Comparison of ENCODE assay signal across 9 cellular contexts in the genomic region with DNA sequence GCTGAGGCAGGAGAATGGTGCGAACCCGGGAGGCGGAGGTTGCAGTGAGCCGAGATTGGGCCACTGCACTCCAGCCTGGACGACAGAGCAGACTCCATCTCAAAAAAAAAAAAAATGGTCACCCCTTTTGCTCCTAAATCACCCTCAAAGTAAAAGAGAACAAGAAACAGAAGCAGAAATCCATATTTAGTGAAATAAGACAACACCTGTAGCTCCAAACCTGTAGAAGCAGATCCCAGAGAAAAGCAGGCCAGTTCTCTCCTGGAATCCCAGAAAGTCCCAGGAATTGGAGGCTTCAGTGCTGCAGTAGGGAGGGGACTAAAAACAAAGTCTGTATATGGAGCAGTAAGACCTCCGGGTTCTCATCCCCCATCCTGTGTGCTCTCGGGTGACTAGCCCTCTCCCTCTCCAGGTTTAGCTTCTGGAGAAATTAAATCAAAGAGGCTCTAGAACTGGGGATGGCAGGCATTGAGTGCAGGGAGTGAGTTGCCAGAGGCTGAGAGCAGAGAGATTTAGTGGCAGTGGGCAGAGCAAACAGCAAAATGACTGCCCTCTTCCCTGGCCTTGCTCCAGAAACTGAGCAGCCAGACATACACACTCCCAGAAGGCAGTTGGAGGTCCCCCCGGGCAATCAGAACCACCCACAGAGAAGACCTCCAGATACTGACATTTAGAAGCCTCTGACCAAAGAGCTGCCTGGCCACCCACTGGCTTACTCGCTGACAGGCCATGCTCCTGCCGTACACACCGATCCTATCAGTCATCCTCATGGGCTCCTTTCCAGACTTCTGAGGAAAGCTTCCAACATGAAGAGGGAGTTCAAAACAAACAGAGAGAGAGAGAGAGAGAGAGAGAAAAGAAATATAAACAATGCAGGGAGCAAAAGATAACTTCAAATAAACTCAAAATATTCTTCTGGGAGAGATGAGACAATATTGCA. TPM values are rescaled to one million over a fixed set of nuclear protein-coding genes. Genes with fewer than 3 reads are reported as not detected.
A peak's percentile ranks its signal among the peaks of the same experiment; 100 is the strongest.
DNase-seq lines count a peak whose midpoint lies in the region; ATAC-seq and TF ChIP-seq lines count a peak whose summit lies in the region.
"Had no signal": no experiment of that assay in that cellular context is flagged by ENCODE, and none has a peak within 500 bp of the region (broad histone marks: within the 10 kb centered on the region; RNA-seq: fewer than 3 reads in every experiment).

No MANE protein-coding gene starts in this region.

- TF ChIP-seq CTCF in Panc1 (IDR thresholded peaks at IDR 0.05), result no peak
- TF ChIP-seq CTCF in psoas muscle (IDR thresholded peaks at IDR 0.05), result no peak

- ATAC-seq in Panc1, result peak; percentile 89
- peak; percentile 94 to 98 (median 97) for ATAC-seq in psoas muscle
- no peak for ATAC-seq in GM21423 (IDR thresholded peaks at IDR 0.05; ENCODE audit: unreplicated experiment)

- no peaks in the 10 kb centered on the region for H3K36me3 ChIP-seq in Panc1 (ENCODE audit: control insufficient read depth, insufficient read depth, low read length)
- no peaks in the 10 kb centered on the region for H3K36me3 ChIP-seq in psoas muscle (ENCODE audit: insufficient read depth in 1 of 2, low read depth in 1 of 2)
- H3K36me3 ChIP-seq in H7 (replicated peaks; ENCODE audit: control insufficient read depth, insufficient read depth, low read length), result no peaks in the 10 kb centered on the region; the same call in 1 of the 2 replicates

- H3K4me1 ChIP-seq in Panc1 (ENCODE audit: control insufficient read depth, insufficient read depth, low read length) (peaks cover 22% of the 10 kb centered on the region), psoas muscle (peaks cover 23% of the 10 kb centered on the region)

- intact Hi-C loops in Panc1 (cut with micrococcal nuclease; ENCODE audit: unreplicated experiment) (no loop called here), psoas muscle (cut with DNase I) (no loop called here)

- DNase-seq in Daoy (ENCODE audit: low read depth) (peak; percentile 80), Panc1 (ENCODE audit: low read depth, low spot score) (no peak), fibroblast of peridontal ligament (ENCODE audit: extremely low read depth) (peak; percentile 95), psoas muscle (peak; percentile 72 to 89), H7 (no peak), HuH-7 (ENCODE audit: low spot score) (no peak)
- DNase-seq in activated naive CD4-positive, alpha-beta T cell treated with Interleukin-2 at 50 U/mL for 16 hours, result no peak
- DNase-seq: activated B cell treated with CpG ODN at 0.5 μM for 24 hours had no signal

- no peak overlapping the region for H3K4me3 ChIP-seq in Panc1 (ENCODE audit: low read depth in 2 of 2, low read length in 2 of 2)
- H3K4me3 ChIP-seq in psoas muscle, result peak overlapping the region; percentile 37
- no peak overlapping the region for H3K4me3 ChIP-seq in H7 (ENCODE audit: insufficient read depth, low read depth, low read length)

- 45 to 48% (median 45%) methylated on average over 11 of the region's 11 CpGs for WGBS in psoas muscle, 3 donors

- CTCF ChIA-PET in Panc1 (lab: Charles Lee), result interaction anchor here (0.7 kb wide), 1 partner anchor 18 kb away, joined by 3 read pairs; no protein-coding TSS in a partner anchor

- POLR2A ChIA-PET in Panc1 (lab: Charles Lee), result no interaction called here

- H3K27me3 ChIP-seq in Panc1 (ENCODE audit: control insufficient read depth, insufficient read depth, low read length) (no peaks in the 10 kb centered on the region), psoas muscle (ENCODE audit: insufficient read depth in 3 of 3, low read length in 2 of 3) (no peaks in the 10 kb centered on the region), H7 (ENCODE audit: control insufficient read depth, insufficient read depth, low read length) (no peaks in the 10 kb centered on the region)

- in situ Hi-C loops in Panc1 (cut with HindIII; ENCODE audit: low pct_unique_long_range_greater_than_20kb, low sequenced_read_pairs), result no loop called here

- peak overlapping the region; percentile 83 for H3K27ac ChIP-seq in Panc1 (ENCODE audit: low read length)
- peak overlapping the region; percentile 86 for H3K27ac ChIP-seq in psoas muscle

- no TSS peak for BruUV-seq in Panc1 (replicated peaks; lab: Mats Ljungman, UMichigan)

- H3K9me3 ChIP-seq in Panc1 (ENCODE audit: control insufficient read depth, insufficient read depth, low read depth, low read length) (no peaks in the 10 kb centered on the region), psoas muscle (no peaks in the 10 kb centered on the region)

RNA-seq across cellular contexts. Expression of gene MLXIP, which starts 6.3 kb away (rescaled TPM):
- total RNA-seq in Daoy (2014; rRNA removed; shearing (Covaris generic)), result 3.4 and 7.1 TPM in 2 replicates
- 124 TPM for total RNA-seq in Panc1 (2021; ENCODE audit: unreplicated experiment)
- 115 TPM for polyA plus RNA-seq in Panc1 (2012; ENCODE audit: insufficient read length)
- total RNA-seq in psoas muscle, result 100 to 1,000 TPM; 114 to 184 (median 137) TPM
- 100 to 1,000 TPM in 1 of 3 donors, 10 to 100 TPM in 2; 50.9 to 114 (median 55.0) TPM for polyA plus RNA-seq in psoas muscle
- 29.7 and 49.8 TPM in 2 replicates for total RNA-seq in H7 (2014; rRNA removed; shearing (Covaris generic))

RNA-seq across cellular contexts. Expression of gene BCL7A, which starts 50.6 kb away (rescaled TPM):
- total RNA-seq in Daoy (2014; rRNA removed; shearing (Covaris generic)), result 7.1 and 9.4 TPM in 2 replicates
- 14.5 TPM for total RNA-seq in Panc1 (2021; ENCODE audit: unreplicated experiment)
- polyA plus RNA-seq in Panc1 (2012; ENCODE audit: insufficient read length), result 15.1 TPM
- 10 to 100 TPM; 11.3 to 14.3 (median 12.5) TPM for total RNA-seq in psoas muscle
- 1 to 10 TPM; 3.6 to 8.1 (median 6.5) TPM for polyA plus RNA-seq in psoas muscle
- 10.6 and 11.2 TPM in 2 replicates for total RNA-seq in H7 (2014; rRNA removed; shearing (Covaris generic))

Comparison
In these comparisons a context has a peak if more than half of its experiments do, and no peak if none do; other contexts are left out.
1. DNase-seq: peak in Daoy (single experiment), fibroblast of peridontal ligament (single experiment) and psoas muscle (2 of 2); none in Panc1 (single experiment), H7 (single experiment), HuH-7 (single experiment) and activated naive CD4-positive, alpha-beta T cell treated with Interleukin-2 at 50 U/mL for 16 hours (single experiment).